In the genomic region with DNA sequence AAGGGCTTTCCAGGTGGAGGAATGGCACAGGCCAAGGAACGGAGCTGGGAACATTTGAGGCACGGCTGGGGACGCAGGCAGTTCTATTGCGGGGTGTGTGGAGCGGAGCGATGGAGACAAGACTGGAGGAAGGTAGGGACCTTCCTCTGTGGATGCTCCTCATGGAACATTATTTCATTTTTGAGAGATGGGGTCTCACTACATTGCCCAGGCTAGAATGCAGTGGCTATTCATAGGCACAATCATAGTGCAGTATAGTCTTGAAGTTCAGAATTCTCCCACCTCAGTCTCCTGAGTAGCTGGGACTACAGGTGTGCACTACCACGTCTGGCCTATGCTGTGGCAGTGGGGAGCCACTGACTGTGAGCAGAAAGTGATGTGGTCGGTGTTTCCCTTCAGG, we compare ENCODE assay signal across 20 cellular contexts.
"Had no signal": no experiment of that assay in that cellular context is flagged by ENCODE, and none has a peak within 500 bp of the region (broad histone marks: within the 10 kb centered on the region; RNA-seq: fewer than 3 reads in every experiment).

No MANE protein-coding gene starts in this region.

- H3K4me3 ChIP-seq: adrenal gland, breast epithelium, SJSA1 had no signal

- H3K4me1 ChIP-seq: adrenal gland, breast epithelium had no signal

- H3K9me3 Mint-ChIP-seq: activated CD8-positive, alpha-beta T cell treated with anti-CD3 and anti-CD28 coated beads for 36 hours; activated naive CD8-positive, alpha-beta T cell treated with anti-CD3 and anti-CD28 coated beads, Interleukin-2, amount 10 ng/mL, durations not matched to agents 7 days and 5 days had no signal

- H3K27ac Mint-ChIP-seq: activated CD4-positive, alpha-beta T cell treated with anti-CD3 and anti-CD28 coated beads for 36 hours; activated CD8-positive, alpha-beta T cell treated with anti-CD3 and anti-CD28 coated beads for 36 hours; activated naive CD8-positive, alpha-beta T cell treated with anti-CD3 and anti-CD28 coated beads, Interleukin-2, amount 10 ng/mL, durations not matched to agents 7 days and 5 days had no signal

- H3K36me3 Mint-ChIP-seq: activated naive CD8-positive, alpha-beta T cell treated with anti-CD3 and anti-CD28 coated beads, Interleukin-2, amount 10 ng/mL, durations not matched to agents 7 days and 5 days had no signal

- H3K27me3 Mint-ChIP-seq: activated CD4-positive, alpha-beta T cell treated with anti-CD3 and anti-CD28 coated beads for 36 hours had no signal

- H3K27ac ChIP-seq: adrenal gland, breast epithelium, SJSA1 had no signal

- H3K4me3 Mint-ChIP-seq: activated CD4-positive, alpha-beta T cell treated with anti-CD3 and anti-CD28 coated beads for 36 hours; activated CD8-positive, alpha-beta T cell treated with anti-CD3 and anti-CD28 coated beads for 36 hours; activated naive CD8-positive, alpha-beta T cell treated with anti-CD3 and anti-CD28 coated beads, Interleukin-2, amount 10 ng/mL, durations not matched to agents 7 days and 5 days had no signal

- H3K27me3 ChIP-seq: adrenal gland, breast epithelium had no signal

- H3K36me3 ChIP-seq: adrenal gland, breast epithelium, SJSA1 had no signal

- DNase-seq: activated CD4-positive, CD25-positive, alpha-beta regulatory T cell; activated CD8-positive, alpha-beta memory T cell treated with anti-CD3 and anti-CD28 coated beads, Interleukin-2, amount 50 U/mL, for 4 hours; activated CD8-positive, alpha-beta T cell treated with anti-CD3 and anti-CD28 coated beads for 36 hours; activated naive CD4-positive, alpha-beta T cell treated with anti-CD3 and anti-CD28 coated beads, Interleukin-2, amount 50 U/mL, for 16 hours; activated naive CD8-positive, alpha-beta T cell treated with anti-CD3 and anti-CD28 coated beads, Interleukin-2, amount 10 ng/mL, durations not matched to agents 7 days and 5 days; adrenal gland; anterior cingulate cortex; caudate nucleus; MM.1S; NCI-H1105; NCI-H1436 treated with DMSO at 0.1 percent for 48 hours; NCI-H187; NCI-H2081; NCI-H510A treated with DMSO at 0.1 percent for 48 hours; SHP77; T-helper 2 cell; T1000 had no signal

- H3K4me1 Mint-ChIP-seq: activated CD4-positive, alpha-beta T cell treated with anti-CD3 and anti-CD28 coated beads for 36 hours had no signal

- H3K9me3 ChIP-seq: adrenal gland, breast epithelium, SJSA1 had no signal
